Comparison of ENCODE assay signal across 14 cellular contexts in genomic region chr12:96850676-96851075, GRCh38.
"Had no signal": no experiment of that assay in that cellular context is flagged by ENCODE, and none has a peak within 500 bp of the region (broad histone marks: within the 10 kb centered on the region; RNA-seq: fewer than 3 reads in every experiment).

No MANE protein-coding gene starts in this region.

- H3K4me1 ChIP-seq: esophagus squamous epithelium had no signal

- H3K79me2 ChIP-seq: hepatocyte had no signal

- H2AFZ ChIP-seq: hepatocyte had no signal

- DNase-seq: effector memory CD8-positive, alpha-beta T cell; esophagus squamous epithelium; foreskin fibroblast; kidney; naive thymus-derived CD4-positive, alpha-beta T cell; ovary; right cardiac atrium; small intestine; stimulated activated CD4-positive, alpha-beta T cell treated with anti-CD3 and anti-CD28 coated beads, Interleukin-12 subunit alpha, Interleukin-12 subunit beta, amount 100 ng/mL, for 4 hours; stimulated activated naive CD4-positive, alpha-beta T cell; trophoblast cell had no signal

- H3K27ac Mint-ChIP-seq: dendritic cell treated with granulocyte-macrophage colony-stimulating factor and Interleukin-4, amounts not matched to agents 40 ng/mL and 50 ng/mL, for 4 days; effector memory CD8-positive, alpha-beta T cell; naive thymus-derived CD4-positive, alpha-beta T cell had no signal

- H3K9me3 Mint-ChIP-seq: dendritic cell treated with granulocyte-macrophage colony-stimulating factor and Interleukin-4, amounts not matched to agents 40 ng/mL and 50 ng/mL, for 4 days; effector memory CD8-positive, alpha-beta T cell had no signal

- H3K4me1 Mint-ChIP-seq: naive thymus-derived CD4-positive, alpha-beta T cell had no signal

- H3K4me2 ChIP-seq: hepatocyte had no signal

- H3K27me3 Mint-ChIP-seq: dendritic cell treated with granulocyte-macrophage colony-stimulating factor and Interleukin-4, amounts not matched to agents 40 ng/mL and 50 ng/mL, for 4 days had no signal

- H3K36me3 ChIP-seq: esophagus squamous epithelium, ovary had no signal

- H3K36me3 Mint-ChIP-seq: naive thymus-derived CD4-positive, alpha-beta T cell had no signal

- H3K4me3 ChIP-seq: esophagus squamous epithelium, hepatocyte, ovary had no signal

- H3K9me3 ChIP-seq: esophagus squamous epithelium, ovary had no signal

- H3K4me3 Mint-ChIP-seq: dendritic cell treated with granulocyte-macrophage colony-stimulating factor and Interleukin-4, amounts not matched to agents 40 ng/mL and 50 ng/mL, for 4 days; effector memory CD8-positive, alpha-beta T cell; naive thymus-derived CD4-positive, alpha-beta T cell had no signal

- H3K27me3 ChIP-seq: esophagus squamous epithelium, hepatocyte, ovary had no signal

- H3K27ac ChIP-seq: epithelial cell of prostate, esophagus squamous epithelium, hepatocyte, ovary had no signal

- ATAC-seq: effector memory CD8-positive, alpha-beta T cell; naive thymus-derived CD4-positive, alpha-beta T cell; right cardiac atrium had no signal

- FAIRE-seq: small intestine had no signal
